23 cellular contexts compared by ENCODE assay signal in the genomic region with DNA sequence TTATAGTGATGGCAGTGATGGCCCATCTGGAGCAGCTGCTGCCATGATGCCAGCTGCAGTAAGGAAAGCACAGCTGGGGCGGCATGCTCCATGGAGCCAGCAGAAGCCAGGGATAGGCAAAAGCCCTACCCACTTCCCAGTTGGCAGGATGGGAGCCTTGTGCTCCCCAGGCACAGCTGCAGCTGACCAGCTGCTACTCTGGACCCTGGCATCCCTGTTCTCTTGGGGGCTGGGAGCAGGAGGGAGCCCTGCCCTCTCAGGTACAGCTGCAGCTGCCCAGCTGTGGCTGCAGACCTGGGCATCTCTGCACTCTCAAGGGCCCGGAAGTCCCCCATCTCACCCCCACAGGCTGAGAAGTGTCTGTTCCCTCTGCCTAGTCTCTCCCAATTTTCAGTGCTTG.
DNase-seq lines count a peak whose midpoint lies in the region; ATAC-seq and TF ChIP-seq lines count a peak whose summit lies in the region.
"Had no signal": no experiment of that assay in that cellular context is flagged by ENCODE, and none has a peak within 500 bp of the region (broad histone marks: within the 10 kb centered on the region; RNA-seq: fewer than 3 reads in every experiment).

No MANE protein-coding gene starts in this region.

- H3K27ac Mint-ChIP-seq in chondrocyte (ENCODE audit: unreplicated experiment), result no peak overlapping the region
- no peak overlapping the region for H3K27ac Mint-ChIP-seq in natural killer cell treated with Interleukin-12 subunit alpha and Interleukin-12 subunit beta and Interleukin-15 and Interleukin-18, amount 100 ng/mL, for 72 hours
- H3K27ac Mint-ChIP-seq: CD14-positive monocyte; CD8-positive, alpha-beta memory T cell; GM23338; H9 had no signal

- intact Hi-C loops in posterior vena cava (cut with DNase I) (no loop called here), aorta (cut with DNase I) (no loop called here)

- no peaks in the 10 kb centered on the region for H3K4me1 Mint-ChIP-seq in chondrocyte (ENCODE audit: low read depth)
- H3K4me1 Mint-ChIP-seq in natural killer cell treated with Interleukin-12 subunit alpha and Interleukin-12 subunit beta and Interleukin-15 and Interleukin-18, amount 100 ng/mL, for 72 hours (ENCODE audit: low read depth in 2 of 2), result no peaks in the 10 kb centered on the region
- H3K4me1 Mint-ChIP-seq: CD14-positive monocyte; CD8-positive, alpha-beta memory T cell; GM23338; H9 had no signal

- peak; percentile 21 for DNase-seq in LHCN-M2 (ENCODE audit: low read depth)
- DNase-seq in chondrocyte (ENCODE audit: low spot score), result peak; percentile 47
- peak; percentile 53 for DNase-seq in posterior vena cava (ENCODE audit: low spot score)
- DNase-seq in aorta, result no peak
- DNase-seq in natural killer cell treated with Interleukin-12 subunit alpha and Interleukin-12 subunit beta and Interleukin-15 and Interleukin-18, amount 100 ng/mL, for 72 hours (ENCODE audit: low spot score), result no peak
- DNase-seq in cerebellar cortex (ENCODE audit: low spot score), result no peak
- DNase-seq in stimulated activated CD4-positive, alpha-beta T cell treated with anti-CD3 and anti-CD28 coated beads, Interleukin-4, amount 100 ng/mL, for 4 hours, result no peak
- DNase-seq: BE2C; CD8-positive, alpha-beta memory T cell; DMS153; H9; Kasumi-1; MV-4-11; NCI-H1105; NCI-H1436 treated with DMSO at 0.1 percent for 48 hours; NCI-H2029; NCI-H2227 treated with DMSO at 0.1 percent for 48 hours; NCI-H526 treated with DMSO at 0.1 percent for 48 hours; PC-9; Right ventricle myocardium superior had no signal

- H3K9me3 ChIP-seq in aorta (ENCODE audit: control insufficient read depth, low read length), result peaks cover 1% of the 10 kb centered on the region
- H3K9me3 ChIP-seq: A549, BE2C had no signal

- peak; percentile 29 for ATAC-seq in aorta (ENCODE audit: low FRiP score)
- ATAC-seq in natural killer cell treated with Interleukin-12 subunit alpha and Interleukin-12 subunit beta and Interleukin-15 and Interleukin-18, amount 100 ng/mL, for 72 hours, result no peak
- ATAC-seq: A549, GM23338 had no signal

- H3K4me3 ChIP-seq in aorta (ENCODE audit: low read length in 2 of 2), result no peak overlapping the region
- H3K4me3 ChIP-seq: A549, GM23338, PC-9 had no signal

- no peaks in the 10 kb centered on the region for H3K4me1 ChIP-seq in aorta (ENCODE audit: control insufficient read depth in 1 of 2, insufficient read depth in 2 of 2, low read length in 2 of 2)
- H3K4me1 ChIP-seq: A549, BE2C had no signal

- H3K27ac ChIP-seq in aorta (ENCODE audit: low read depth in 1 of 2, low read length in 2 of 2), result no peak overlapping the region
- H3K27ac ChIP-seq: A549, PC-9 had no signal

- 50 to 97% methylated on average over 2 of the region's 2 CpGs for WGBS in aorta, 2 donors

- H3K27me3 ChIP-seq in aorta (ENCODE audit: control insufficient read depth in 1 of 2, insufficient read depth in 2 of 2, low read length in 1 of 2), result no peaks in the 10 kb centered on the region
- H3K27me3 ChIP-seq: BE2C had no signal

- H3K27me3 Mint-ChIP-seq in chondrocyte (ENCODE audit: low read depth), result no peaks in the 10 kb centered on the region
- no peaks in the 10 kb centered on the region for H3K27me3 Mint-ChIP-seq in natural killer cell treated with Interleukin-12 subunit alpha and Interleukin-12 subunit beta and Interleukin-15 and Interleukin-18, amount 100 ng/mL, for 72 hours
- H3K27me3 Mint-ChIP-seq: CD8-positive, alpha-beta memory T cell had no signal

- no peak for TF ChIP-seq CTCF in chondrocyte (IDR thresholded peaks at IDR 0.05)

- H3K36me3 ChIP-seq in aorta (ENCODE audit: control insufficient read depth in 1 of 2, insufficient read depth in 2 of 2, low read length in 1 of 2), result no peaks in the 10 kb centered on the region
- H3K36me3 ChIP-seq: BE2C had no signal

- H3K9me3 Mint-ChIP-seq in chondrocyte (ENCODE audit: low read depth), result peaks cover 20% of the 10 kb centered on the region
- peaks cover 24% of the 10 kb centered on the region for H3K9me3 Mint-ChIP-seq in natural killer cell treated with Interleukin-12 subunit alpha and Interleukin-12 subunit beta and Interleukin-15 and Interleukin-18, amount 100 ng/mL, for 72 hours

- peaks cover 1% of the 10 kb centered on the region for H3K36me3 Mint-ChIP-seq in chondrocyte (ENCODE audit: low read depth)
- peaks cover 12% of the 10 kb centered on the region for H3K36me3 Mint-ChIP-seq in natural killer cell treated with Interleukin-12 subunit alpha and Interleukin-12 subunit beta and Interleukin-15 and Interleukin-18, amount 100 ng/mL, for 72 hours
- H3K36me3 Mint-ChIP-seq: CD14-positive monocyte had no signal

- no peak overlapping the region for H3K4me3 Mint-ChIP-seq in chondrocyte (ENCODE audit: unreplicated experiment)
- no peak overlapping the region for H3K4me3 Mint-ChIP-seq in natural killer cell treated with Interleukin-12 subunit alpha and Interleukin-12 subunit beta and Interleukin-15 and Interleukin-18, amount 100 ng/mL, for 72 hours
- H3K4me3 Mint-ChIP-seq: CD14-positive monocyte; CD8-positive, alpha-beta memory T cell; GM23338; H9 had no signal

Comparison
In these comparisons a context has a peak if more than half of its experiments do, and no peak if none do; other contexts are left out.
1. DNase-seq: peak in LHCN-M2 (single experiment), chondrocyte (single experiment) and posterior vena cava (single experiment); none in aorta (0 of 2), natural killer cell treated with Interleukin-12 subunit alpha and Interleukin-12 subunit beta and Interleukin-15 and Interleukin-18, amount 100 ng/mL, for 72 hours (single experiment), cerebellar cortex (single experiment) and stimulated activated CD4-positive, alpha-beta T cell treated with anti-CD3 and anti-CD28 coated beads, Interleukin-4, amount 100 ng/mL, for 4 hours (0 of 2).